ENCODE assay signal across 13 cellular contexts in genomic region chr7:150927954-150928340, GRCh38. TPM values are rescaled to one million over a fixed set of nuclear protein-coding genes. Genes with fewer than 3 reads are reported as not detected.
DNase-seq lines count a peak whose midpoint lies in the region; ATAC-seq and TF ChIP-seq lines count a peak whose summit lies in the region.
"Had no signal": no experiment of that assay in that cellular context is flagged by ENCODE, and none has a peak within 500 bp of the region (broad histone marks: within the 10 kb centered on the region; RNA-seq: fewer than 3 reads in every experiment).

No MANE protein-coding gene starts in this region.

- no peak for ATAC-seq in GM21390 (IDR thresholded peaks at IDR 0.05; ENCODE audit: unreplicated experiment)
- ATAC-seq: CD8-positive, alpha-beta T cell; esophagus mucosa; sciatic nerve had no signal

- TF ChIP-seq CTCF in VCaP (conservative IDR thresholded peaks at IDR 0.05) = no peak

- DNase-seq in GF-D8 (lab: John Stamatoyannopoulos, UW) = peak; percentile 25
- peak; percentile 20 for DNase-seq in HT-29 (ENCODE audit: low spot score)
- DNase-seq in myocyte (ENCODE audit: low read depth) = peak; percentile 57
- DNase-seq in KG1 (lab: John Stamatoyannopoulos, UW) = no peak
- no peak for DNase-seq in NCI-H146 treated with DMSO at 0.1 percent for 48 hours (lab: John Stamatoyannopoulos, UW; ENCODE audit: unreplicated experiment)
- no peak for DNase-seq in cardiac septum (ENCODE audit: low spot score)
- DNase-seq: CD8-positive, alpha-beta T cell; cortex of kidney; stomach had no signal

- intact Hi-C loops in cardiac septum (cut with DNase I) = no loop called here

- H3K27ac ChIP-seq in VCaP = peak overlapping the region; percentile 38; the same call in 1 of the 2 replicates
- H3K27ac ChIP-seq: stomach had no signal

RNA-seq across cellular contexts. Expression of gene KCNH2, which starts 50.2 kb away (rescaled TPM):
- total RNA-seq in HT-29 (2014; rRNA removed; shearing (Covaris generic)) = 2.2 and 2.8 TPM in 2 replicates
- total RNA-seq in myocyte (6.9 and 8.7 TPM in 2 replicates), cardiac septum (61.9 TPM)
- polyA plus RNA-seq in myocyte (2012) = 2.3 TPM

Comparison
In these comparisons a context has a peak if more than half of its experiments do, and no peak if none do; other contexts are left out.
1. DNase-seq: peak in GF-D8 (single experiment), HT-29 (single experiment) and myocyte (single experiment); none in KG1 (single experiment), NCI-H146 treated with DMSO at 0.1 percent for 48 hours (single experiment) and cardiac septum (single experiment).